8 cellular contexts compared by ENCODE assay signal in the genomic region with DNA sequence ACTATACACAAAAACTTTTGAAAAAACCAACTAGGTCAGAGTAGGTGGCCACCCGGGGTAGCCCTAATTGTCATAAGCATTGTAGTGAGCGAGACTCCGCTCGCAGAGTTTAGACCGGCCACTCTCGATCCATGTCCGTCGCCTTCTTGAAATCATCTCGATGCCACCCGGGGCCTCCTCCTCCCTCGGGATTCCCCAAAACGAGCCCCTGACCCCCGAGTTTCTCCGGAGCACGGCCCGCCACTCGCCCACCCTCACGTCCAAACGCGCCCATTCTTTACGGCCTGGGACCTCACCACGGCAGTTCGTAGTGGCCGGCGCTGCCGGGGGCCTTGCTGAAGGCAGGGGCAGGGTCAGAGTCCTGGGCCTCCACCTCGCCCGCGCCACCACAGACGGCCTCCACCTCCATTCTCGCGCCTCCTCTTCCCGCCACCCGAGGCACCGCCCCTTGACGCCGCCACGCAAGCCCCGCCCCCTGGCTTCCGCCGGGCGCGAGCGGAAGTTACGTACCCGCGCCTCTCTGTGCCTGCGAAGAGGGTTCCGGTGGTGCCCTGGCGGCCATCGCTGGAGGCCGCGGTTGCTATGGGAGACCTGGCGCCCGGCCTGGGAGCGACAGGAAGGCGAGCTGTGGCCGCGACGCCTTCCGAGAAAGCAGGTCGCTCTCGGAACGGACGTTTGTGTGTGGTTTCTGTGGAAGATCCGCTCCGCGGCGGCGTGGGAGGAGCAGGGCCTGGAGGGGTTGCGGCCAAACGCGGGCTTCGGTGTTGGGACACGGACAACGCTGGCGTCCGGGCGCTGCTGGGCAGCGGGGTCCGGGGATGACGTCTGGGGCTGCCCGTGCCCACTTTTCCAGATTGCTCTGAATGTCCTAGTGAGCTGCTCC. TPM values are rescaled to one million over a fixed set of nuclear protein-coding genes. Genes with fewer than 3 reads are reported as not detected.
DNase-seq lines count a peak whose midpoint lies in the region; ATAC-seq and TF ChIP-seq lines count a peak whose summit lies in the region.

Gene RFC2 (minus strand): TSS at position 425 of the 883 bp plus-strand sequence. CDS start 16 bp downstream, at position 409.

- DNase-seq in GM12865 (ENCODE audit: low read depth), result peak; percentile 100
- DNase-seq in NCI-H128 (lab: John Stamatoyannopoulos, UW; ENCODE audit: unreplicated experiment), result peak; percentile 92
- DNase-seq in SW 1271 (lab: John Stamatoyannopoulos, UW), result peak; percentile 81 to 90
- peak; percentile 99 for DNase-seq in activated naive CD8-positive, alpha-beta T cell treated with anti-CD3 and anti-CD28 coated beads, Interleukin-2, amount 50 U/mL, for 24 hours
- peak; percentile 96 to 98 for DNase-seq in cardiac muscle cell (ENCODE audit: low read depth in 1 of 2, low spot score in 1 of 2)
- peak; percentile 98 to 99 for DNase-seq in trophoblast cell
- peak; percentile 98 for DNase-seq in transverse colon

- TF ChIP-seq CTCF in GM12865 (IDR thresholded peaks at IDR 0.05; ENCODE audit: insufficient read depth, low read depth, low read length, missing control alignments) (no peak), cardiac muscle cell (IDR thresholded peaks at IDR 0.05; ENCODE audit: low read depth, low read length) (peak; percentile 7), transverse colon (IDR thresholded peaks at IDR 0.05) (peak; percentile 24 to 90 (median 45))

- H3K27ac Mint-ChIP-seq in activated naive CD8-positive, alpha-beta T cell treated with anti-CD3 and anti-CD28 coated beads, Interleukin-2, amount 50 U/mL, for 24 hours, result peak within 1 kb of the TSS; percentile 97

- H2AFZ ChIP-seq in trophoblast cell (ENCODE audit: insufficient read depth, low read length, poor library complexity), result peak within 1 kb of the TSS; percentile 91

- no CpG with 5 or more reads among the region's 83 CpGs for WGBS in trophoblast cell (ENCODE audit: extremely low coverage, insufficient coverage, insufficient read length)
- WGBS in transverse colon (ENCODE audit: low coverage in 1 of 2), 2 donors, result 0% methylated on average over 54 of the region's 83 CpGs; no CpG with 5 or more reads in 1 of the 2 donors

- in situ Hi-C loops in transverse colon (cut with MboI; ENCODE audit: low pct_ligation_motif_present in 1 of 4, low pct_unique_long_range_greater_than_20kb in 1 of 4, low sequenced_read_pairs in 3 of 4), result no loop called here

- H3K9ac ChIP-seq in trophoblast cell (ENCODE audit: low read length), result peak within 1 kb of the TSS; percentile 95

- peak within 1 kb of the TSS; percentile 84 for H4K12ac ChIP-seq in trophoblast cell (ENCODE audit: low read depth, low read length)

- H3K36me3 Mint-ChIP-seq in activated naive CD8-positive, alpha-beta T cell treated with anti-CD3 and anti-CD28 coated beads, Interleukin-2, amount 50 U/mL, for 24 hours (ENCODE audit: low read depth), result peaks cover 24% of the 10 kb centered on the region

- peak within 1 kb of the TSS; percentile 75 for H2BK5ac ChIP-seq in trophoblast cell (ENCODE audit: low read depth, low read length, poor library complexity)

- H4K8ac ChIP-seq in trophoblast cell (ENCODE audit: low read depth, low read length), result peak within 1 kb of the TSS; percentile 94

- H3K79me1 ChIP-seq in trophoblast cell (ENCODE audit: low read length), result peaks cover 7% of the 10 kb centered on the region

- peak within 1 kb of the TSS; percentile 96 for H3K4me3 Mint-ChIP-seq in activated naive CD8-positive, alpha-beta T cell treated with anti-CD3 and anti-CD28 coated beads, Interleukin-2, amount 50 U/mL, for 24 hours

- peaks cover 7% of the 10 kb centered on the region for H3K79me2 ChIP-seq in trophoblast cell (ENCODE audit: control insufficient read depth, insufficient read depth, low read length, poor library complexity)

- H3K27ac ChIP-seq in cardiac muscle cell (peak within 1 kb of the TSS; percentile 77), trophoblast cell (ENCODE audit: low read depth, low read length) (peak within 1 kb of the TSS; percentile 30), transverse colon (peak within 1 kb of the TSS; percentile 94 to 99 (median 97))

- H3K4me1 Mint-ChIP-seq in activated naive CD8-positive, alpha-beta T cell treated with anti-CD3 and anti-CD28 coated beads, Interleukin-2, amount 50 U/mL, for 24 hours, result peaks cover 27% of the 10 kb centered on the region

- peak within 1 kb of the TSS; percentile 96 for H3K4ac ChIP-seq in trophoblast cell (ENCODE audit: low read depth, low read length)

- H3K9me3 ChIP-seq in cardiac muscle cell (ENCODE audit: low read depth), result no peaks in the 10 kb centered on the region
- no peaks in the 10 kb centered on the region for H3K9me3 ChIP-seq in trophoblast cell (ENCODE audit: insufficient read depth, low read depth, low read length)
- no peaks in the 10 kb centered on the region for H3K9me3 ChIP-seq in transverse colon

- H2BK120ac ChIP-seq in trophoblast cell (ENCODE audit: insufficient read depth, low read length, poor library complexity), result peak within 1 kb of the TSS; percentile 65

- H2AK5ac ChIP-seq in trophoblast cell (ENCODE audit: low read length), result peak within 1 kb of the TSS; percentile 25

- no peaks in the 10 kb centered on the region for H3K9me3 Mint-ChIP-seq in activated naive CD8-positive, alpha-beta T cell treated with anti-CD3 and anti-CD28 coated beads, Interleukin-2, amount 50 U/mL, for 24 hours

- peaks cover 7% of the 10 kb centered on the region for H3K36me3 ChIP-seq in cardiac muscle cell
- peaks cover 17 to 19% of the 10 kb centered on the region in 2 experiments for H3K36me3 ChIP-seq in trophoblast cell (ENCODE audit: control insufficient read depth in 1 of 2, insufficient read depth in 2 of 2, low read length in 2 of 2)
- H3K36me3 ChIP-seq in transverse colon, result peaks cover 0 to 10% (median 4%) of the 10 kb centered on the region in 4 donors

- no peak within 1 kb of the TSS for H2BK12ac ChIP-seq in trophoblast cell (ENCODE audit: low read length)

- peak within 1 kb of the TSS; percentile 90 for H3K14ac ChIP-seq in trophoblast cell (ENCODE audit: low read length)

- H3K27me3 ChIP-seq in cardiac muscle cell (no peaks in the 10 kb centered on the region), trophoblast cell (ENCODE audit: insufficient read depth, low read length) (no peaks in the 10 kb centered on the region), transverse colon (no peaks in the 10 kb centered on the region)

- intact Hi-C loops in transverse colon (cut with DNase I; ENCODE audit: low total_unique reads), result no loop called here

- H3K4me2 ChIP-seq in trophoblast cell (ENCODE audit: low read length), result peak within 1 kb of the TSS; percentile 91

- ATAC-seq in HG02642 (IDR thresholded peaks at IDR 0.05; ENCODE audit: poor library complexity, unreplicated experiment), result peak; percentile 88
- ATAC-seq in activated naive CD8-positive, alpha-beta T cell treated with anti-CD3 and anti-CD28 coated beads, Interleukin-2, amount 50 U/mL, for 24 hours, result peak; percentile 98

- H4K91ac ChIP-seq in trophoblast cell (ENCODE audit: low read depth, low read length), result peak within 1 kb of the TSS; percentile 82

- H3K18ac ChIP-seq in trophoblast cell (ENCODE audit: low read length), result peak within 1 kb of the TSS; percentile 93

- TF ChIP-seq POLR2A in transverse colon (IDR thresholded peaks at IDR 0.05), result peak; percentile 82

- TF ChIP-seq EP300 in transverse colon (IDR thresholded peaks at IDR 0.05; ENCODE audit: low read depth), result peak; percentile 57

- peaks cover 3% of the 10 kb centered on the region for H3K4me1 ChIP-seq in cardiac muscle cell (ENCODE audit: low read depth)
- peaks cover 5 to 10% of the 10 kb centered on the region in 2 experiments for H3K4me1 ChIP-seq in trophoblast cell (ENCODE audit: control insufficient read depth in 1 of 2, insufficient read depth in 2 of 2, low read length in 2 of 2)
- H3K4me1 ChIP-seq in transverse colon, result peaks cover 6 to 35% (median 22%) of the 10 kb centered on the region in 4 donors

- H3K27me3 Mint-ChIP-seq in activated naive CD8-positive, alpha-beta T cell treated with anti-CD3 and anti-CD28 coated beads, Interleukin-2, amount 50 U/mL, for 24 hours, result no peaks in the 10 kb centered on the region

- H3K4me3 ChIP-seq in GM12865 (ENCODE audit: low read depth, low read length), result peak within 1 kb of the TSS; percentile 92
- H3K4me3 ChIP-seq in cardiac muscle cell, result peak within 1 kb of the TSS; percentile 55
- H3K4me3 ChIP-seq in trophoblast cell (ENCODE audit: low read depth, low read length), result peak within 1 kb of the TSS; percentile 100
- H3K4me3 ChIP-seq in transverse colon, result peak within 1 kb of the TSS; percentile 61 to 91 (median 69)

- no peak within 1 kb of the TSS for H3K23ac ChIP-seq in trophoblast cell (ENCODE audit: low read length)

RNA-seq across cellular contexts. Expression of gene RFC2, which starts in this region (rescaled TPM):
- total RNA-seq in cardiac muscle cell (14.6 and 26.8 TPM in 2 replicates), transverse colon (10 to 100 TPM in 2 of 4 donors, 1 to 10 TPM in 2; 6.7 to 17.3 (median 9.3) TPM)
- 49.2 and 69.2 TPM in 2 replicates for polyA plus RNA-seq in cardiac muscle cell
- 26.8 and 31.3 TPM in 2 replicates for polyA plus RNA-seq in trophoblast cell (2013)

Comparison
In these comparisons a context has a peak if more than half of its experiments do, and no peak if none do; other contexts are left out.
1. Peak in every context shown above with its lines: DNase-seq, ATAC-seq, H3K4me3 ChIP-seq and H3K27ac ChIP-seq.
2. H3K27ac ChIP-seq: peak in every context shown above with its lines; median percentile 97 in transverse colon; 77 in cardiac muscle cell; 30 in trophoblast cell.